Comparison of ENCODE assay signal across 8 cellular contexts in genomic region chr5:65926276-65926761, GRCh38. TPM values are rescaled to one million over a fixed set of nuclear protein-coding genes. Genes with fewer than 3 reads are reported as not detected.
DNase-seq lines count a peak whose midpoint lies in the region; ATAC-seq and TF ChIP-seq lines count a peak whose summit lies in the region.

Gene ERBIN (plus strand): TSS chr5:65926575. CDS start chr5:65992719, 66,144 bp downstream.

- TF ChIP-seq CTCF in endothelial cell (IDR thresholded peaks at IDR 0.05; ENCODE audit: unreplicated experiment), result no peak

- peaks cover 18% of the 10 kb centered on the region for H3K27me3 Mint-ChIP-seq in endothelial cell (ENCODE audit: unreplicated experiment)

- H3K9ac ChIP-seq in NT2/D1 (ENCODE audit: insufficient read length, low read depth), result peak within 1 kb of the TSS; percentile 94

- no peaks in the 10 kb centered on the region for H3K9me3 ChIP-seq in NT2/D1 (ENCODE audit: insufficient read depth, low read length)

- ATAC-seq in GM18519 (IDR thresholded peaks at IDR 0.05; ENCODE audit: low FRiP score, unreplicated experiment), result peak; percentile 13
- peak; percentile 27 for ATAC-seq in HG03097 (IDR thresholded peaks at IDR 0.05; ENCODE audit: low FRiP score, unreplicated experiment)

- H3K27me3 ChIP-seq in NT2/D1 (ENCODE audit: insufficient read depth, insufficient read length), result peaks cover 18% of the 10 kb centered on the region

- peak within 1 kb of the TSS; percentile 93 for H3K27ac Mint-ChIP-seq in endothelial cell (ENCODE audit: unreplicated experiment)

- no peaks in the 10 kb centered on the region for H3K9me3 Mint-ChIP-seq in endothelial cell (ENCODE audit: unreplicated experiment)

- in situ Hi-C loops in ACHN (cut with HindIII; ENCODE audit: low pct_ligation_motif_present, low pct_unique_long_range_greater_than_20kb, low sequenced_read_pairs), result no loop called here

- H3K36me3 ChIP-seq in NT2/D1 (ENCODE audit: insufficient read depth, insufficient read length, low read length), result peaks cover 10% of the 10 kb centered on the region

- peak within 1 kb of the TSS; percentile 76 for H3K4me3 ChIP-seq in NT2/D1 (ENCODE audit: insufficient read length, low read depth)

- H3K4me3 Mint-ChIP-seq in endothelial cell (ENCODE audit: unreplicated experiment), result peak within 1 kb of the TSS; percentile 99

- peak; percentile 74 for DNase-seq in ACHN
- no peak for DNase-seq in NT2/D1 (ENCODE audit: low read depth, low spot score)
- DNase-seq in activated CD8-positive, alpha-beta memory T cell treated with anti-CD3 and anti-CD28 coated beads, Interleukin-2, amount 50 U/mL, for 48 hours, result peak; percentile 85
- DNase-seq in endothelial cell (ENCODE audit: low spot score), result peak; percentile 74
- peak; percentile 79 for DNase-seq in midbrain (lab: John Stamatoyannopoulos, UW)
- DNase-seq in stimulated activated CD8-positive, alpha-beta memory T cell treated with anti-CD3 and anti-CD28 coated beads, Interleukin-2, amount 100 ng/mL, for 1 hour (ENCODE audit: low read depth in 2 of 2), result peak; percentile 24 to 42

- peaks cover 39% of the 10 kb centered on the region for H3K4me1 Mint-ChIP-seq in endothelial cell (ENCODE audit: unreplicated experiment)

- H3K36me3 Mint-ChIP-seq in endothelial cell (ENCODE audit: low read depth, unreplicated experiment), result peaks cover 10% of the 10 kb centered on the region

- no peaks in the 10 kb centered on the region for H3K4me1 ChIP-seq in NT2/D1 (ENCODE audit: insufficient read depth, insufficient read length)

RNA-seq across cellular contexts. Expression of gene ERBIN, which starts in this region (rescaled TPM):
- total RNA-seq in endothelial cell (ENCODE audit: unreplicated experiment), result 93.3 TPM
